1 cellular context compared by ENCODE assay signal in genomic region chr11:6531267-6531752, GRCh38.
A peak's percentile ranks its signal among the peaks of the same experiment; 100 is the strongest.
TF ChIP-seq lines count a peak whose summit lies in the region.

No MANE protein-coding gene starts in this region.

TF ChIP-seq in K562, 482 proteins besides CTCF, POLR2A, EP300 and RAD21 (continued from another document and continues in another):
- TF ChIP-seq NR0B1 (IDR thresholded peaks at IDR 0.05; ENCODE audit: partially characterized antibody) (no peak), XRCC4 (IDR thresholded peaks at IDR 0.05; ENCODE audit: extremely low read depth, insufficient read depth, insufficient read length) (no peak), DACH1 (IDR thresholded peaks at IDR 0.05; ENCODE audit: partially characterized antibody) (no peak), XRCC5 (IDR thresholded peaks at IDR 0.05; ENCODE audit: low read depth, low read length) (no peak), E2F1 (CRISPR knock-in tag; IDR thresholded peaks at IDR 0.05) (no peak), ZNF217 (CRISPR knock-in tag; IDR thresholded peaks at IDR 0.05) (no peak), ELF1 (tag; IDR thresholded peaks at IDR 0.05) (no peak), MAZ (CRISPR knock-in tag; conservative IDR thresholded peaks at IDR 0.05 in 1 of 2, IDR thresholded peaks at IDR 0.05 in 1 of 2) (0 out of 4 replicates have a peak, but pooled peaks of 1 of the 2 experiments have one; percentile 30), ZHX1 (conservative IDR thresholded peaks at IDR 0.05; ENCODE audit: low read length) (no peak), ZNF444 (CRISPR knock-in tag; IDR thresholded peaks at IDR 0.05) (no peak), MED1 (CRISPR knock-in tag; IDR thresholded peaks at IDR 0.05; ENCODE audit: borderline replicate concordance) (no peak), THRB (CRISPR knock-in tag; conservative IDR thresholded peaks at IDR 0.05) (no peak), FOXP4 (CRISPR knock-in tag; IDR thresholded peaks at IDR 0.05; ENCODE audit: borderline replicate concordance) (no peak), NONO (IDR thresholded peaks at IDR 0.05; ENCODE audit: low read depth in 2 of 2, low read length in 1 of 2) (no peak), GABPB1 (CRISPR knock-in tag; IDR thresholded peaks at IDR 0.05) (0 out of 2 replicates have a peak, but pooled peaks have one; percentile 23), CTBP1 (IDR thresholded peaks at IDR 0.05; ENCODE audit: borderline replicate concordance) (no peak), ZFPM2 (CRISPR knock-in tag; IDR thresholded peaks at IDR 0.05) (no peak), SNAPC5 (CRISPR knock-in tag; IDR thresholded peaks at IDR 0.05) (no peak), BRD9 (IDR thresholded peaks at IDR 0.05; ENCODE audit: low read depth, partially characterized antibody) (peak; percentile 70), HNRNPUL1 (IDR thresholded peaks at IDR 0.05; ENCODE audit: low read length) (no peak), TEAD4 (IDR thresholded peaks at IDR 0.05; ENCODE audit: low read length) (peak; percentile 48; the same call in 1 of the 2 replicates), TEAD4 (CRISPR knock-in tag; IDR thresholded peaks at IDR 0.05; ENCODE audit: borderline replicate concordance) (no peak), GTF2F1 (IDR thresholded peaks at IDR 0.05; ENCODE audit: low read depth, low read length) (no peak), C11orf30 (IDR thresholded peaks at IDR 0.05; ENCODE audit: low read depth) (no peak), SAP30 (IDR thresholded peaks at IDR 0.05; ENCODE audit: borderline replicate concordance, insufficient read depth, low read depth, low read length, poor library complexity, severe bottlenecking) (no peak), FOXA1 (IDR thresholded peaks at IDR 0.05; ENCODE audit: borderline replicate concordance) (no peak), PHB (CRISPR knock-in tag; IDR thresholded peaks at IDR 0.05) (no peak), TRIM24 (IDR thresholded peaks at IDR 0.05) (peak in 1 of 2 experiments; percentile 53; a peak in 2 of 4 replicates), NFATC3 (IDR thresholded peaks at IDR 0.05) (0 out of 2 replicates have a peak, but pooled peaks have one; percentile 68), ZC3H8 (IDR thresholded peaks at IDR 0.05) (no peak), ZNF780A (CRISPR knock-in tag; IDR thresholded peaks at IDR 0.05) (no peak), TRIM28 (IDR thresholded peaks at IDR 0.05) (peak; percentile 80), CTCFL (IDR thresholded peaks at IDR 0.05; ENCODE audit: borderline replicate concordance, insufficient read depth, low read depth, low read length, poor library complexity, severe bottlenecking) (no peak), NCOA4 (IDR thresholded peaks at IDR 0.05; ENCODE audit: partially characterized antibody) (no peak), BRD4 (IDR thresholded peaks at IDR 0.05) (no peak), GMEB1 (CRISPR knock-in tag; IDR thresholded peaks at IDR 0.05) (no peak), CBX3 (IDR thresholded peaks at IDR 0.05; ENCODE audit: borderline replicate concordance in 1 of 2, low read length in 2 of 2) (no peak), ZNF79 (CRISPR knock-in tag; IDR thresholded peaks at IDR 0.05; ENCODE audit: low read depth) (no peak), TEAD1 (CRISPR knock-in tag; IDR thresholded peaks at IDR 0.05) (peak in 1 of 2 experiments; percentile 79; a peak in 1 of 4 replicates)
- TF ChIP-seq, protein P1, sequence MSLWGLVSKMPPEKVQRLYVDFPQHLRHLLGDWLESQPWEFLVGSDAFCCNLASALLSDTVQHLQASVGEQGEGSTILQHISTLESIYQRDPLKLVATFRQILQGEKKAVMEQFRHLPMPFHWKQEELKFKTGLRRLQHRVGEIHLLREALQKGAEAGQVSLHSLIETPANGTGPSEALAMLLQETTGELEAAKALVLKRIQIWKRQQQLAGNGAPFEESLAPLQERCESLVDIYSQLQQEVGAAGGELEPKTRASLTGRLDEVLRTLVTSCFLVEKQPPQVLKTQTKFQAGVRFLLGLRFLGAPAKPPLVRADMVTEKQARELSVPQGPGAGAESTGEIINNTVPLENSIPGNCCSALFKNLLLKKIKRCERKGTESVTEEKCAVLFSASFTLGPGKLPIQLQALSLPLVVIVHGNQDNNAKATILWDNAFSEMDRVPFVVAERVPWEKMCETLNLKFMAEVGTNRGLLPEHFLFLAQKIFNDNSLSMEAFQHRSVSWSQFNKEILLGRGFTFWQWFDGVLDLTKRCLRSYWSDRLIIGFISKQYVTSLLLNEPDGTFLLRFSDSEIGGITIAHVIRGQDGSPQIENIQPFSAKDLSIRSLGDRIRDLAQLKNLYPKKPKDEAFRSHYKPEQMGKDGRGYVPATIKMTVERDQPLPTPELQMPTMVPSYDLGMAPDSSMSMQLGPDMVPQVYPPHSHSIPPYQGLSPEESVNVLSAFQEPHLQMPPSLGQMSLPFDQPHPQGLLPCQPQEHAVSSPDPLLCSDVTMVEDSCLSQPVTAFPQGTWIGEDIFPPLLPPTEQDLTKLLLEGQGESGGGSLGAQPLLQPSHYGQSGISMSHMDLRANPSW (CRISPR knock-in tag; IDR thresholded peaks at IDR 0.05), result no peak
- TF ChIP-seq, protein P2, sequence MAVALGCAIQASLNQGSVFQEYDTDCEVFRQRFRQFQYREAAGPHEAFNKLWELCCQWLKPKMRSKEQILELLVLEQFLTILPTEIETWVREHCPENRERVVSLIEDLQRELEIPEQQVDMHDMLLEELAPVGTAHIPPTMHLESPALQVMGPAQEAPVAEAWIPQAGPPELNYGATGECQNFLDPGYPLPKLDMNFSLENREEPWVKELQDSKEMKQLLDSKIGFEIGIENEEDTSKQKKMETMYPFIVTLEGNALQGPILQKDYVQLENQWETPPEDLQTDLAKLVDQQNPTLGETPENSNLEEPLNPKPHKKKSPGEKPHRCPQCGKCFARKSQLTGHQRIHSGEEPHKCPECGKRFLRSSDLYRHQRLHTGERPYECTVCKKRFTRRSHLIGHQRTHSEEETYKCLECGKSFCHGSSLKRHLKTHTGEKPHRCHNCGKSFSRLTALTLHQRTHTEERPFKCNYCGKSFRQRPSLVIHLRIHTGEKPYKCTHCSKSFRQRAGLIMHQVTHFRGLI (CRISPR knock-in tag; IDR thresholded peaks at IDR 0.05), result no peak
- TF ChIP-seq, protein P3, sequence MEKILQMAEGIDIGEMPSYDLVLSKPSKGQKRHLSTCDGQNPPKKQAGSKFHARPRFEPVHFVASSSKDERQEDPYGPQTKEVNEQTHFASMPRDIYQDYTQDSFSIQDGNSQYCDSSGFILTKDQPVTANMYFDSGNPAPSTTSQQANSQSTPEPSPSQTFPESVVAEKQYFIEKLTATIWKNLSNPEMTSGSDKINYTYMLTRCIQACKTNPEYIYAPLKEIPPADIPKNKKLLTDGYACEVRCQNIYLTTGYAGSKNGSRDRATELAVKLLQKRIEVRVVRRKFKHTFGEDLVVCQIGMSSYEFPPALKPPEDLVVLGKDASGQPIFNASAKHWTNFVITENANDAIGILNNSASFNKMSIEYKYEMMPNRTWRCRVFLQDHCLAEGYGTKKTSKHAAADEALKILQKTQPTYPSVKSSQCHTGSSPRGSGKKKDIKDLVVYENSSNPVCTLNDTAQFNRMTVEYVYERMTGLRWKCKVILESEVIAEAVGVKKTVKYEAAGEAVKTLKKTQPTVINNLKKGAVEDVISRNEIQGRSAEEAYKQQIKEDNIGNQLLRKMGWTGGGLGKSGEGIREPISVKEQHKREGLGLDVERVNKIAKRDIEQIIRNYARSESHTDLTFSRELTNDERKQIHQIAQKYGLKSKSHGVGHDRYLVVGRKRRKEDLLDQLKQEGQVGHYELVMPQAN (IDR thresholded peaks at IDR 0.05; ENCODE audit: borderline replicate concordance), result no peak
- TF ChIP-seq, protein P4, sequence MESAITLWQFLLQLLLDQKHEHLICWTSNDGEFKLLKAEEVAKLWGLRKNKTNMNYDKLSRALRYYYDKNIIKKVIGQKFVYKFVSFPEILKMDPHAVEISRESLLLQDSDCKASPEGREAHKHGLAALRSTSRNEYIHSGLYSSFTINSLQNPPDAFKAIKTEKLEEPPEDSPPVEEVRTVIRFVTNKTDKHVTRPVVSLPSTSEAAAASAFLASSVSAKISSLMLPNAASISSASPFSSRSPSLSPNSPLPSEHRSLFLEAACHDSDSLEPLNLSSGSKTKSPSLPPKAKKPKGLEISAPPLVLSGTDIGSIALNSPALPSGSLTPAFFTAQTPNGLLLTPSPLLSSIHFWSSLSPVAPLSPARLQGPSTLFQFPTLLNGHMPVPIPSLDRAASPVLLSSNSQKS (CRISPR knock-in tag; IDR thresholded peaks at IDR 0.05), result no peak
